17 cellular contexts compared by ENCODE assay signal in the genomic region with DNA sequence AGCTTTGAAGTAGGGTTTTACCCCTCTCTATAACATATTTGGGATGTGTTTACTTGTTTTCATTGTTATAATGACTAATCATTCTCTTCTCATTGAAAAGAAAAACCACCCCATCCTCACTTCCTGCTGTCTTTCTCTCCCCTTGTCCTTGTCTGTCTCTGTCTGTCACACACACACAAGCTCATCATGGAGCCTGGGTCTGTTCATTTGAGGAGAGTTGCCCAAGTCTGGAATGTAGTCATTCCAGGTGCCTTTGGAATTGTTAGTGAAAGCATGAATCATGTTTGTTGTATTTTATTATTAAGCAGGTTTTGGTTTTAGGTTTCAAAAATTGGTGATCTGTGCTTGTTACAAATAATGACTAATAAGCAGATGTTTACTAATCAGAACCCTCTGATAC.
A peak's percentile ranks its signal among the peaks of the same experiment; 100 is the strongest.
DNase-seq lines count a peak whose midpoint lies in the region; ATAC-seq, FAIRE-seq and TF ChIP-seq lines count a peak whose summit lies in the region.
"Had no signal": no experiment of that assay in that cellular context is flagged by ENCODE, and none has a peak within 500 bp of the region (broad histone marks: within the 10 kb centered on the region; RNA-seq: fewer than 3 reads in every experiment).

No MANE protein-coding gene starts in this region.

- H3K4me3 Mint-ChIP-seq in stimulated activated naive CD8-positive, alpha-beta T cell treated with anti-CD3 and anti-CD28 coated beads, Interleukin-15, amount 100 ng/mL, for 72 hours = no peak overlapping the region
- no peak overlapping the region for H3K4me3 Mint-ChIP-seq in activated T-helper 1 cell treated with anti-CD3 and anti-CD28 coated beads, Interleukin-12 subunit alpha, Interleukin-12 subunit beta, Interleukin-2, Interleukin-4 antibody, amounts not matched to agents 30 ng/mL and 10 ng/mL and 1 ng/mL, durations not matched to agents 14 hours and 24 hours and 36 hours
- H3K4me3 Mint-ChIP-seq in type B pancreatic cell = no peak overlapping the region

- peaks cover 16% of the 10 kb centered on the region for H3K4me1 Mint-ChIP-seq in stimulated activated naive CD8-positive, alpha-beta T cell treated with anti-CD3 and anti-CD28 coated beads, Interleukin-15, amount 100 ng/mL, for 72 hours
- peaks cover 28% of the 10 kb centered on the region for H3K4me1 Mint-ChIP-seq in activated T-helper 1 cell treated with anti-CD3 and anti-CD28 coated beads, Interleukin-12 subunit alpha, Interleukin-12 subunit beta, Interleukin-2, Interleukin-4 antibody, amounts not matched to agents 30 ng/mL and 10 ng/mL and 1 ng/mL, durations not matched to agents 14 hours and 24 hours and 36 hours (ENCODE audit: low read depth)
- H3K4me1 Mint-ChIP-seq in type B pancreatic cell (ENCODE audit: unreplicated experiment) = no peaks in the 10 kb centered on the region

- H3K27ac Mint-ChIP-seq in stimulated activated naive CD8-positive, alpha-beta T cell treated with anti-CD3 and anti-CD28 coated beads, Interleukin-15, amount 100 ng/mL, for 72 hours = peak overlapping the region; percentile 57 to 85
- H3K27ac Mint-ChIP-seq in activated T-helper 1 cell treated with anti-CD3 and anti-CD28 coated beads, Interleukin-12 subunit alpha, Interleukin-12 subunit beta, Interleukin-2, Interleukin-4 antibody, amounts not matched to agents 30 ng/mL and 10 ng/mL and 1 ng/mL, durations not matched to agents 14 hours and 24 hours and 36 hours = peak overlapping the region; percentile 67
- peak overlapping the region; percentile 81 for H3K27ac Mint-ChIP-seq in type B pancreatic cell

- no peak overlapping the region for H3K9ac ChIP-seq in keratinocyte (ENCODE audit: control insufficient read depth, extremely low read depth, insufficient read depth, low read length)

- H3K4me2 ChIP-seq in keratinocyte (ENCODE audit: control insufficient read depth, extremely low read depth, insufficient read depth, low read depth, low read length) = peak overlapping the region; percentile 55

- peak overlapping the region; percentile 75 for H3K27ac ChIP-seq in keratinocyte (ENCODE audit: control insufficient read depth, insufficient read depth, low read length)
- H3K27ac ChIP-seq: SJSA1, suprapubic skin had no signal

- H3K36me3 Mint-ChIP-seq in activated T-helper 1 cell treated with anti-CD3 and anti-CD28 coated beads, Interleukin-12 subunit alpha, Interleukin-12 subunit beta, Interleukin-2, Interleukin-4 antibody, amounts not matched to agents 30 ng/mL and 10 ng/mL and 1 ng/mL, durations not matched to agents 14 hours and 24 hours and 36 hours (ENCODE audit: low read depth) = peaks cover 43% of the 10 kb centered on the region
- peaks cover 31% of the 10 kb centered on the region for H3K36me3 Mint-ChIP-seq in type B pancreatic cell

- H3K79me2 ChIP-seq in keratinocyte (ENCODE audit: control insufficient read depth, insufficient read depth, low read length) = peaks cover 19% of the 10 kb centered on the region

- no peaks in the 10 kb centered on the region for H4K20me1 ChIP-seq in keratinocyte (ENCODE audit: control insufficient read depth, extremely low read depth, insufficient read depth, low read length)

- H3K4me3 ChIP-seq in keratinocyte (ENCODE audit: control insufficient read depth in 2 of 3, extremely low read depth in 1 of 3, insufficient read depth in 2 of 3, low read depth in 1 of 3, low read length in 3 of 3) = no peak overlapping the region
- H3K4me3 ChIP-seq: SJSA1, suprapubic skin had no signal

- FAIRE-seq in keratinocyte (lab: Jason Lieb, UNC) = peak; percentile 79
- FAIRE-seq: HepG2, kidney had no signal

- H3K36me3 ChIP-seq in keratinocyte (ENCODE audit: control insufficient read depth in 2 of 2, extremely low read depth in 1 of 2, insufficient read depth in 2 of 2, low read length in 2 of 2) = peaks cover 14 to 31% of the 10 kb centered on the region in 2 experiments

- H3K9me1 ChIP-seq in keratinocyte (ENCODE audit: control insufficient read depth, extremely low read depth, insufficient read depth, low read length) = peaks cover 2% of the 10 kb centered on the region

- H2AFZ ChIP-seq in keratinocyte (ENCODE audit: control insufficient read depth, low read length) = no peak overlapping the region

- ATAC-seq in stimulated activated naive CD8-positive, alpha-beta T cell treated with anti-CD3 and anti-CD28 coated beads, Interleukin-15, amount 100 ng/mL, for 72 hours = no peak
- no peak for ATAC-seq in stimulated activated naive CD8-positive, alpha-beta T cell treated with anti-CD3 and anti-CD28 coated beads, Interleukin-15, Interleukin-2, amounts not matched to agents 100 U/mL and 50 U/mL, for 24 hours
- ATAC-seq in GM21529 (IDR thresholded peaks at IDR 0.05; ENCODE audit: unreplicated experiment) (no peak), HG03175 (IDR thresholded peaks at IDR 0.05; ENCODE audit: unreplicated experiment) (no peak)
- ATAC-seq: HepG2 had no signal

- intact Hi-C loops in activated T-helper 1 cell treated with anti-CD3 and anti-CD28 coated beads, Interleukin-12 subunit alpha, Interleukin-12 subunit beta, Interleukin-2, Interleukin-4 antibody, amounts not matched to agents 30 ng/mL and 10 ng/mL and 1 ng/mL, durations not matched to agents 14 hours and 24 hours and 36 hours (cut with micrococcal nuclease) = no loop called here
- intact Hi-C loops in posterior cingulate gyrus (cut with DNase I) = no loop called here

- TF ChIP-seq CTCF in keratinocyte (optimal IDR thresholded peaks at IDR 0.05 in 1 of 3, IDR thresholded peaks at IDR 0.05 in 1 of 3, conservative IDR thresholded peaks at IDR 0.05 in 1 of 3; ENCODE audit: extremely low read depth in 1 of 3, insufficient read depth in 2 of 3, low read length in 3 of 3) = no peak
- TF ChIP-seq CTCF in type B pancreatic cell (conservative IDR thresholded peaks at IDR 0.05) = no peak

- no peaks in the 10 kb centered on the region for H3K27me3 Mint-ChIP-seq in stimulated activated naive CD8-positive, alpha-beta T cell treated with anti-CD3 and anti-CD28 coated beads, Interleukin-15, amount 100 ng/mL, for 72 hours
- no peaks in the 10 kb centered on the region for H3K27me3 Mint-ChIP-seq in activated T-helper 1 cell treated with anti-CD3 and anti-CD28 coated beads, Interleukin-12 subunit alpha, Interleukin-12 subunit beta, Interleukin-2, Interleukin-4 antibody, amounts not matched to agents 30 ng/mL and 10 ng/mL and 1 ng/mL, durations not matched to agents 14 hours and 24 hours and 36 hours (ENCODE audit: insufficient read depth)
- H3K27me3 Mint-ChIP-seq in type B pancreatic cell = no peaks in the 10 kb centered on the region

- H3K27me3 ChIP-seq in keratinocyte (ENCODE audit: control insufficient read depth, extremely low read depth, insufficient read depth, low read length) = no peaks in the 10 kb centered on the region
- H3K27me3 ChIP-seq: SJSA1, suprapubic skin had no signal

- H3K9me3 ChIP-seq in keratinocyte (ENCODE audit: control insufficient read depth, low read depth, low read length) = no peaks in the 10 kb centered on the region
- H3K9me3 ChIP-seq: SJSA1, suprapubic skin had no signal

- dilution Hi-C loops in keratinocyte (cut with MboI; ENCODE audit: extremely low pct_ligation_motif_present, low sequenced_read_pairs) = no loop called here

- no peaks in the 10 kb centered on the region for H3K9me3 Mint-ChIP-seq in stimulated activated naive CD8-positive, alpha-beta T cell treated with anti-CD3 and anti-CD28 coated beads, Interleukin-15, amount 100 ng/mL, for 72 hours
- no peaks in the 10 kb centered on the region for H3K9me3 Mint-ChIP-seq in activated T-helper 1 cell treated with anti-CD3 and anti-CD28 coated beads, Interleukin-12 subunit alpha, Interleukin-12 subunit beta, Interleukin-2, Interleukin-4 antibody, amounts not matched to agents 30 ng/mL and 10 ng/mL and 1 ng/mL, durations not matched to agents 14 hours and 24 hours and 36 hours
- H3K9me3 Mint-ChIP-seq in type B pancreatic cell = no peaks in the 10 kb centered on the region

- DNase-seq in stimulated activated naive CD8-positive, alpha-beta T cell treated with anti-CD3 and anti-CD28 coated beads, Interleukin-15, amount 100 ng/mL, for 72 hours = no peak
- no peak for DNase-seq in stimulated activated naive CD8-positive, alpha-beta T cell treated with anti-CD3 and anti-CD28 coated beads, Interleukin-15, Interleukin-2, amounts not matched to agents 100 U/mL and 50 U/mL, for 24 hours
- DNase-seq in activated T-helper 1 cell treated with anti-CD3 and anti-CD28 coated beads, Interleukin-12 subunit alpha, Interleukin-12 subunit beta, Interleukin-2, Interleukin-4 antibody, amounts not matched to agents 30 ng/mL and 10 ng/mL and 1 ng/mL, durations not matched to agents 14 hours and 24 hours and 36 hours (ENCODE audit: low spot score) = no peak
- DNase-seq in keratinocyte (ENCODE audit: low read depth, low spot score) = peak; percentile 62
- DNase-seq in type B pancreatic cell (ENCODE audit: extremely low spot score, unreplicated experiment) = no peak
- DNase-seq in posterior cingulate gyrus = no peak
- DNase-seq: activated CD4-positive, alpha-beta T cell treated with anti-CD3 and anti-CD28 coated beads for 48 hours; kidney; midbrain; NCI-H2081; NCI-H526; occipital lobe had no signal

- H3K4me1 ChIP-seq in keratinocyte (ENCODE audit: control insufficient read depth, extremely low read depth, insufficient read depth, low read length) = peaks cover 20% of the 10 kb centered on the region
